ENCODE assay signal across 11 cellular contexts in the genomic region with DNA sequence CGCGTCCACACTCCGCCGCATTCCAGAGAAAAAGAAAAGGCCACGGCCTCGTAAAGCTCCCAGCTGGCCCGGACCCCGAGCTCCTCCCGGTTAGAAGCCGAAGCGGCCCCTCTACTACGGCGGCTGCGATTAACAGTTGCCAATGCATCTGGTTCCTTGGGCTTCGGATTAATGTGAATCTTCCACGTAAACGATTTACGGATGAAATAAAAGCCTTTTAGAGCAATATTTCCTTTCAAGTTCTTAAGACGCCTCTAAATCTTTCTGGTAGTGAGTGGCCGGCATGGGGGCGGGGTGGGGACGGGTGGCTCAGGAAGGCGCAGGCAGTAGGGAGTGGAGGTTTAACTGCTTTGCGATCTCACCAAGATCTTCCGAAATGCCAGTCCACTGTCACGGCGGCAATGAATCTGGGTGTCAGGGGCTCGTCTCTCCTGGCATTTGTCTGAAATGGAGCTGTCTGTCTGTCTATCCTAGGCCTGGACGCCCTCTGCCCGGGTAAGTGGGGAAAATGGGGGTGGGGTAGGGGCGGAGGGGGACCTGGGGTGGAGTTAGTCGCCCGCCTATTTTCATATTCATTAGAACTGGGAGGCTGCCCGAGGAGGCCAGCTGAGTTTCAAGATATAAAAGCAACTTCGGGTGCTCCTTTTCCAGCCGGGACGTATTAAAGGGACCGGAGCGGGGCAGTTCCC. TPM values are rescaled to one million over a fixed set of nuclear protein-coding genes. Genes with fewer than 3 reads are reported as not detected.
DNase-seq lines count a peak whose midpoint lies in the region; ATAC-seq and TF ChIP-seq lines count a peak whose summit lies in the region.
"Had no signal": no experiment of that assay in that cellular context is flagged by ENCODE, and none has a peak within 500 bp of the region (broad histone marks: within the 10 kb centered on the region; RNA-seq: fewer than 3 reads in every experiment).

No MANE protein-coding gene starts in this region.

- H3K27ac Mint-ChIP-seq in endodermal cell (no peak overlapping the region), mesothelial cell of epicardium (peak overlapping the region; percentile 97)
- H3K27ac Mint-ChIP-seq: CD4-positive, alpha-beta T cell had no signal

- H3K4me1 ChIP-seq in endodermal cell (ENCODE audit: control insufficient read depth, insufficient read depth, low read length): peaks cover 2% of the 10 kb centered on the region
- H3K4me1 ChIP-seq in aorta (ENCODE audit: control insufficient read depth in 1 of 2, insufficient read depth in 2 of 2, low read length in 2 of 2): no peaks in the 10 kb centered on the region

- H3K9me3 Mint-ChIP-seq in endodermal cell: no peaks in the 10 kb centered on the region
- no peaks in the 10 kb centered on the region for H3K9me3 Mint-ChIP-seq in mesothelial cell of epicardium

- H3K4me1 Mint-ChIP-seq in endodermal cell (peaks cover 8% of the 10 kb centered on the region), mesothelial cell of epicardium (peaks cover 40% of the 10 kb centered on the region)

- H3K36me3 ChIP-seq in endodermal cell (ENCODE audit: control insufficient read depth, insufficient read depth, low read length): no peaks in the 10 kb centered on the region
- no peaks in the 10 kb centered on the region for H3K36me3 ChIP-seq in aorta (ENCODE audit: control insufficient read depth in 1 of 2, insufficient read depth in 2 of 2, low read length in 1 of 2)

- H3K9me3 ChIP-seq in endodermal cell (ENCODE audit: control insufficient read depth, low read length): no peaks in the 10 kb centered on the region
- H3K9me3 ChIP-seq in aorta (ENCODE audit: control insufficient read depth, low read length): peaks cover 10% of the 10 kb centered on the region

- peak overlapping the region; percentile 65 for H3K9ac ChIP-seq in endodermal cell (ENCODE audit: extremely low read depth, low read length, poor library complexity, severe bottlenecking)
- H3K9ac ChIP-seq: KMS-11 had no signal

- 0 to 2% methylated on average over 7 to 39 of the region's 39 CpGs for WGBS in endodermal cell (ENCODE audit: insufficient coverage in 1 of 2, insufficient read length in 1 of 2), 2 experiments
- WGBS in aorta, 2 donors: 16 to 20% methylated on average over 39 of the region's 39 CpGs

- H3K36me3 Mint-ChIP-seq in endodermal cell (ENCODE audit: low read depth) (no peaks in the 10 kb centered on the region), mesothelial cell of epicardium (no peaks in the 10 kb centered on the region)

- TF ChIP-seq CTCF in endodermal cell (conservative IDR thresholded peaks at IDR 0.05): no peak
- TF ChIP-seq CTCF in mesothelial cell of epicardium (IDR thresholded peaks at IDR 0.05; ENCODE audit: unreplicated experiment): no peak

- H3K27ac ChIP-seq in endodermal cell (ENCODE audit: low read depth, low read length) (no peak overlapping the region), aorta (ENCODE audit: low read depth in 1 of 2, low read length in 2 of 2) (no peak overlapping the region)
- H3K27ac ChIP-seq: KMS-11 had no signal

- peaks cover 71% of the 10 kb centered on the region for H3K27me3 ChIP-seq in endodermal cell (ENCODE audit: control insufficient read depth, insufficient read depth, low read length, poor library complexity, severe bottlenecking)
- no peaks in the 10 kb centered on the region for H3K27me3 ChIP-seq in aorta (ENCODE audit: control insufficient read depth in 1 of 2, insufficient read depth in 2 of 2, low read length in 1 of 2)

- H3K4me3 ChIP-seq in endodermal cell (ENCODE audit: low read length) (peak overlapping the region; percentile 93), aorta (ENCODE audit: low read length in 2 of 2) (no peak overlapping the region)

- DNase-seq in Right ventricle myocardium inferior (ENCODE audit: missing footprints): peak; percentile 63
- DNase-seq in cardiac septum (ENCODE audit: low spot score): no peak
- peak; percentile 87 for DNase-seq in endodermal cell
- DNase-seq in mesothelial cell of epicardium (ENCODE audit: low spot score in 2 of 2, unreplicated experiment in 2 of 2): peak; percentile 28 to 58
- peak; percentile 30 to 64 for DNase-seq in aorta
- no peak for DNase-seq in D341Med (ENCODE audit: low spot score)
- DNase-seq in head of caudate nucleus: no peak
- DNase-seq: CD4-positive, alpha-beta T cell had no signal

- intact Hi-C loops in Right ventricle myocardium inferior (cut with DNase I): no loop called here
- intact Hi-C loops in cardiac septum (cut with DNase I): no loop called here
- intact Hi-C loops in aorta (cut with DNase I): no loop called here
- intact Hi-C loops in head of caudate nucleus (cut with DNase I): no loop called here

- H3K4me3 Mint-ChIP-seq in endodermal cell: peak overlapping the region; percentile 87
- peak overlapping the region; percentile 96 for H3K4me3 Mint-ChIP-seq in mesothelial cell of epicardium
- H3K4me3 Mint-ChIP-seq: CD4-positive, alpha-beta T cell had no signal

- peaks cover 48% of the 10 kb centered on the region for H3K27me3 Mint-ChIP-seq in endodermal cell (ENCODE audit: insufficient read depth)
- H3K27me3 Mint-ChIP-seq in mesothelial cell of epicardium (ENCODE audit: low read depth): peaks cover 27% of the 10 kb centered on the region

- ATAC-seq in Right ventricle myocardium inferior: no peak
- no peak for ATAC-seq in aorta (ENCODE audit: low FRiP score)
- no peak for ATAC-seq in GM21717 (IDR thresholded peaks at IDR 0.05; ENCODE audit: unreplicated experiment)

RNA-seq across cellular contexts. Expression of a gene that starts 0.4 kb away (rescaled TPM):
- total RNA-seq in Right ventricle myocardium inferior (not detected), cardiac septum (not detected), endodermal cell (1 to 10 TPM in 1 of 2 donors, under 1 TPM in 1; 0.40 to 1.3 TPM), mesothelial cell of epicardium (12.4 to 14.2 TPM (median 12.7 TPM) in 3 replicates), aorta (not detected)
- 3.6 TPM for polyA plus RNA-seq in endodermal cell (2013, experiment 1 of 2)
- 2.5 TPM for polyA plus RNA-seq in endodermal cell (2013, experiment 2 of 2)
- under 1 TPM in 1 of 2 donors, not detected in 1; 0.25 TPM for polyA plus RNA-seq in aorta
- total RNA-seq: CD4-positive, alpha-beta T cell; T-helper 2 cell treated with Interferon-gamma antibody and Interleukin-4, amounts not matched to agents 100 ng/mL and 5 ng/mL, for 36 hours had no signal

Comparison
In these comparisons a context has a peak if more than half of its experiments do, and no peak if none do; other contexts are left out.
1. DNase-seq: peak in Right ventricle myocardium inferior (single experiment), endodermal cell (single experiment), mesothelial cell of epicardium (2 of 2) and aorta (2 of 2); none in cardiac septum (single experiment), D341Med (single experiment) and head of caudate nucleus (0 of 42).